In the genomic region with DNA sequence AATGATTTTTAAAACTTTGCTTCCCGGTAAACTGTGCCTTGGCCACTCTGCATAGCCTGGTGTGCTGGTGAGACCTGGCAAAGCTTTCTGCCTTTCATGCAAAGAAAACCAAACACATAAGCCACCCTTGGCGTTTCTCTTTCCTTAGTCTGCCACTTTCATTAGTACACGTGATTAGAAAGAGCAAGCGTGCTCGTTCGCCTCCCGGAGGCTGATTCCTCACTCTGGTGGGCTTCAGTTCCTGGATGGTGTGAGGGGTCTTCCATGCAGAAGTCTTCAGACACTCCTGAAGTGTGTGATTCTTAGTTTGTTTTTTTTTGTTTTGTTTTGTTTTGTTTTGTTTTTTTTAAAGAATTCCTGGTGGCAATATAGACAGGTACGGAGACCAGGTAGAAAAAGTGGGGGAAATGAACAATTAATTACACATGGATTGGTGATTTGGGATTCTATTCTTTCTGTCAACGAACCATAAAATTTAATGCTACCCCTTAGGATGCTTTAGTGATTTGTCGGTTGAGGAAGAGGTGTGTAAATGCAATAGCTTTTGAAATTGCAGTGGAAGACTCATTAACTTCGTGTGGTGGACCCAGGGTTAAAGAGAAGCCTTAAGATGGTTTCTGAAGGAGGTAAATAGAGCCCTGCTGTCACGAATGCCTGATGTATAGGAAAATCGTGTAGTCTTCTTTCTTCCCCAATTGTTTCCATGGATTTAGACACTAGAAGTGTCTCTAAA, we compare ENCODE assay signal across 1 cellular context.
TF ChIP-seq lines count a peak whose summit lies in the region.

No MANE protein-coding gene starts in this region.

TF ChIP-seq in IMR-90, 13 proteins besides CTCF, POLR2A, EP300 and RAD21 (continued from another document):
- TF ChIP-seq, protein P1, sequence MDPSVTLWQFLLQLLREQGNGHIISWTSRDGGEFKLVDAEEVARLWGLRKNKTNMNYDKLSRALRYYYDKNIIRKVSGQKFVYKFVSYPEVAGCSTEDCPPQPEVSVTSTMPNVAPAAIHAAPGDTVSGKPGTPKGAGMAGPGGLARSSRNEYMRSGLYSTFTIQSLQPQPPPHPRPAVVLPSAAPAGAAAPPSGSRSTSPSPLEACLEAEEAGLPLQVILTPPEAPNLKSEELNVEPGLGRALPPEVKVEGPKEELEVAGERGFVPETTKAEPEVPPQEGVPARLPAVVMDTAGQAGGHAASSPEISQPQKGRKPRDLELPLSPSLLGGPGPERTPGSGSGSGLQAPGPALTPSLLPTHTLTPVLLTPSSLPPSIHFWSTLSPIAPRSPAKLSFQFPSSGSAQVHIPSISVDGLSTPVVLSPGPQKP (IDR thresholded peaks at IDR 0.05; ENCODE audit: borderline replicate concordance, low read depth, low read length) = no peak
- TF ChIP-seq FOS (IDR thresholded peaks at IDR 0.05; ENCODE audit: low read depth, low read length) = no peak
